ENCODE assay signal across 18 cellular contexts in the genomic region with DNA sequence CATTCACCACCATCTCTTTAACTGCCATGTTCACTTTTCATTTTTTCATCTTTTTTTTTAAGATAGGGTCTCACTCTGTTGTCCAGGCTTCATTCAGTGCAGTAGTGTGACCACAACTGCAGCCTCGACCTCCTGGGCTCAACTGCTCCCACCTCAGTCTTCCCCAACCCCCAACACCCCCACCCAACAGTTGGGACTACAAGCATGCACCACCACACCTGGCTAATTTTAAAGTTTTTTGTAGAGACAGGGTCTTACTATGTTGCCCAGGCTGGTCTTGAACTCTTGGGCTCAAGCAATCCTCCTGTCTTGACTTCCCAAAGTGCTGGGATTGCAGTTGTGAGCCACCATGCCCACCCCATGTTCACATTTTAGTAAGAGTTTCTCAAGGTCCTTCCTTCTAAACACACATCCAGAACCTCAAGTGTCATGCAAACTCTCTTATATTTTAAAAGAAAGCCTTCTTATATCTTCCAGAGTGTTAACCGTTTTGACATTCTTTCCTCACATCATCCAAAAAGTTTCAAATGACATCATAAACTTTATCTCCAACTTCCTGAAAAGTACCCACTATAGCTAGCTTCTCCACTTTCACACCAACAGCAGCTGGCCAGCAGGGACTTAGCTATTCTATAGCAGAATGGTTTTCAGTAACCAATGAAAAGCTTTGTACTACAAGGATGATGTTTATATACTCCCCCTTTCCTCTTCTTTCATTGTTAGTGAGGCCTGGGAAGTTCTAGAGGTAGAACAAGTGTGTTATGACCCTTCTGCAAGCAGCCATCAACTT. TPM values are rescaled to one million over a fixed set of nuclear protein-coding genes. Genes with fewer than 3 reads are reported as not detected.
DNase-seq lines count a peak whose midpoint lies in the region; ATAC-seq and TF ChIP-seq lines count a peak whose summit lies in the region.
"Had no signal": no experiment of that assay in that cellular context is flagged by ENCODE, and none has a peak within 500 bp of the region (broad histone marks: within the 10 kb centered on the region; RNA-seq: fewer than 3 reads in every experiment).

No MANE protein-coding gene starts in this region.

- H3K27me3 Mint-ChIP-seq in CD14-positive monocyte (ENCODE audit: low read depth in 3 of 3) (no peaks in the 10 kb centered on the region), GM23338 (ENCODE audit: insufficient read depth, low read depth, poor library complexity) (peaks cover 2% of the 10 kb centered on the region)

- TF ChIP-seq CTCF in CD14-positive monocyte (IDR thresholded peaks at IDR 0.05), result no peak
- no peak for TF ChIP-seq CTCF in GM23338 (conservative IDR thresholded peaks at IDR 0.05; ENCODE audit: low read depth in 2 of 2)
- no peak for TF ChIP-seq CTCF in PC-3 (conservative IDR thresholded peaks at IDR 0.05; ENCODE audit: low read depth, low read length)
- TF ChIP-seq CTCF in sigmoid colon (IDR thresholded peaks at IDR 0.05), result no peak

- H4K20me1 ChIP-seq in GM23338 (replicated peaks; ENCODE audit: insufficient read depth) (peaks cover 26% of the 10 kb centered on the region), PC-3 (ENCODE audit: low read length) (no peaks in the 10 kb centered on the region)

- CTCF ChIA-PET in PC-3 (lab: Charles Lee), result interaction anchor here (0.7 kb wide), 1 partner anchor 11 kb away, joined by 3 read pairs; no protein-coding TSS in a partner anchor

- 66 to 77% methylated on average over 2 of the region's 2 CpGs for WGBS in sigmoid colon, 2 donors

- H3K36me3 ChIP-seq in GM23338 (ENCODE audit: insufficient read depth) (no peaks in the 10 kb centered on the region), PC-3 (ENCODE audit: low read depth, low read length) (no peaks in the 10 kb centered on the region), sigmoid colon (no peaks in the 10 kb centered on the region)
- H3K36me3 ChIP-seq: cardiac muscle cell, ovary had no signal

- H3K27me3 ChIP-seq in GM23338 (ENCODE audit: insufficient read depth) (no peaks in the 10 kb centered on the region), PC-3 (ENCODE audit: low read length) (no peaks in the 10 kb centered on the region), sigmoid colon (no peaks in the 10 kb centered on the region)
- H3K27me3 ChIP-seq: cardiac muscle cell, ovary had no signal

- H3K27ac Mint-ChIP-seq in CD14-positive monocyte, result peak overlapping the region in 4 of 7 donors; percentile 31 to 68 (median 50)
- 0 out of 2 replicates have a peak overlapping the region, but pooled peaks have one; percentile 17 for H3K27ac Mint-ChIP-seq in GM23338
- H3K27ac Mint-ChIP-seq: activated CD8-positive, alpha-beta T cell treated with anti-CD3 and anti-CD28 coated beads, Interleukin-2, amount 10 ng/mL, durations not matched to agents 7 days and 5 days had no signal

- H3K79me2 ChIP-seq in GM23338 (replicated peaks; ENCODE audit: insufficient read depth), result peaks cover 100% of the 10 kb centered on the region
- H3K79me2 ChIP-seq in PC-3 (ENCODE audit: low read length), result peaks cover 5% of the 10 kb centered on the region; the same call in 1 of the 2 replicates

- no peak for TF ChIP-seq POLR2A in sigmoid colon (IDR thresholded peaks at IDR 0.05)

- TF ChIP-seq EP300 in sigmoid colon (IDR thresholded peaks at IDR 0.05), result no peak

- H3K4me3 ChIP-seq in GM23338 (no peak overlapping the region), PC-3 (ENCODE audit: low read length) (no peak overlapping the region), sigmoid colon (no peak overlapping the region)
- H3K4me3 ChIP-seq: cardiac muscle cell, ovary had no signal

- no peaks in the 10 kb centered on the region for H3K9me2 ChIP-seq in GM23338 (ENCODE audit: insufficient read depth)
- no peaks in the 10 kb centered on the region for H3K9me2 ChIP-seq in PC-3 (replicated peaks; ENCODE audit: low read length)

- H3K4me2 ChIP-seq in GM23338, result no peak overlapping the region
- no peak overlapping the region for H3K4me2 ChIP-seq in PC-3 (ENCODE audit: low read length)

- POLR2A ChIA-PET in PC-3 (lab: Charles Lee; ENCODE audit: unreplicated experiment), result no interaction called here

- H3F3A ChIP-seq in GM23338 (replicated peaks; ENCODE audit: low read depth) (peaks cover 19% of the 10 kb centered on the region), PC-3 (ENCODE audit: low read length, unreplicated experiment) (no peaks in the 10 kb centered on the region)

- peaks cover 6% of the 10 kb centered on the region for H3K4me1 Mint-ChIP-seq in CD14-positive monocyte
- H3K4me1 Mint-ChIP-seq in GM23338, result no peaks in the 10 kb centered on the region; the same call in 2 of the 3 replicates

- no peaks in the 10 kb centered on the region for H3K9me3 ChIP-seq in PC-3 (ENCODE audit: low read length)
- no peaks in the 10 kb centered on the region for H3K9me3 ChIP-seq in sigmoid colon
- H3K9me3 ChIP-seq: ovary had no signal

- H3K36me3 Mint-ChIP-seq in CD14-positive monocyte (peaks cover 10 to 13% of the 10 kb centered on the region in 2 donors), GM23338 (ENCODE audit: low read depth) (peaks cover 25% of the 10 kb centered on the region)

- intact Hi-C loops in CD14-positive monocyte (cut with micrococcal nuclease) (no loop called here), PC-3 (cut with micrococcal nuclease) (no loop called here), sigmoid colon (cut with DNase I) (loop anchor here (5.0 kb wide), 1 partner anchor 34 kb away; no protein-coding TSS in a partner anchor)

- DNase-seq in CD14-positive monocyte (ENCODE audit: low spot score) (no peak), GM23338 (ENCODE audit: low spot score) (peak; percentile 33), PC-3 (peak; percentile 5), fibroblast of peridontal ligament (ENCODE audit: extremely low read depth) (peak; percentile 6), sigmoid colon (no peak), NCI-H1105 (lab: John Stamatoyannopoulos, UW) (no peak)
- DNase-seq: activated CD8-positive, alpha-beta T cell treated with anti-CD3 and anti-CD28 coated beads, Interleukin-2, amount 10 ng/mL, durations not matched to agents 7 days and 5 days; activated naive CD4-positive, alpha-beta T cell treated with anti-CD3 and anti-CD28 coated beads, Interleukin-2, amount 50 U/mL, for 16 hours; hypothalamus; KG1; NCI-H2171; ovary; stimulated activated CD4-positive, alpha-beta T cell treated with anti-CD3 and anti-CD28 coated beads, Interleukin-12 subunit alpha, Interleukin-12 subunit beta, amount 100 ng/mL, for 4 hours; T-helper 9 cell had no signal

- BruUV-seq in PC-3 (replicated peaks; lab: Mats Ljungman, UMichigan), result no TSS peak

- H3K27ac ChIP-seq in GM23338 (ENCODE audit: low read depth) (no peak overlapping the region), PC-3 (ENCODE audit: low read length) (no peak overlapping the region), sigmoid colon (no peak overlapping the region)
- H3K27ac ChIP-seq: C4-2B, cardiac muscle cell, ovary had no signal

- H3K4me3 Mint-ChIP-seq in CD14-positive monocyte (no peak overlapping the region), GM23338 (no peak overlapping the region)
- H3K4me3 Mint-ChIP-seq: activated CD8-positive, alpha-beta T cell treated with anti-CD3 and anti-CD28 coated beads, Interleukin-2, amount 10 ng/mL, durations not matched to agents 7 days and 5 days had no signal

- ATAC-seq in GM23338 (peak; percentile 58), PC-3 (no peak), HG02885 (IDR thresholded peaks at IDR 0.05; ENCODE audit: poor library complexity, unreplicated experiment) (no peak), GM21526 (IDR thresholded peaks at IDR 0.05; ENCODE audit: low FRiP score, unreplicated experiment) (no peak)
- ATAC-seq: activated CD8-positive, alpha-beta T cell treated with anti-CD3 and anti-CD28 coated beads, Interleukin-2, amount 10 ng/mL, durations not matched to agents 7 days and 5 days had no signal

- no peak overlapping the region for H2AFZ ChIP-seq in GM23338
- no peak overlapping the region for H2AFZ ChIP-seq in PC-3 (ENCODE audit: low read length)

- H3K9ac ChIP-seq in PC-3 (ENCODE audit: low read length), result no peak overlapping the region

- H3K9me3 Mint-ChIP-seq in CD14-positive monocyte (no peaks in the 10 kb centered on the region), GM23338 (no peaks in the 10 kb centered on the region)

- no peaks in the 10 kb centered on the region for H3K4me1 ChIP-seq in GM23338 (ENCODE audit: insufficient read depth)
- no peaks in the 10 kb centered on the region for H3K4me1 ChIP-seq in PC-3 (ENCODE audit: insufficient read depth, low read length)
- H3K4me1 ChIP-seq in sigmoid colon, result no peaks in the 10 kb centered on the region

TF ChIP-seq in GM23338, 12 proteins besides CTCF, POLR2A, EP300 and RAD21 (continues in another document):
- TF ChIP-seq, protein P1, sequence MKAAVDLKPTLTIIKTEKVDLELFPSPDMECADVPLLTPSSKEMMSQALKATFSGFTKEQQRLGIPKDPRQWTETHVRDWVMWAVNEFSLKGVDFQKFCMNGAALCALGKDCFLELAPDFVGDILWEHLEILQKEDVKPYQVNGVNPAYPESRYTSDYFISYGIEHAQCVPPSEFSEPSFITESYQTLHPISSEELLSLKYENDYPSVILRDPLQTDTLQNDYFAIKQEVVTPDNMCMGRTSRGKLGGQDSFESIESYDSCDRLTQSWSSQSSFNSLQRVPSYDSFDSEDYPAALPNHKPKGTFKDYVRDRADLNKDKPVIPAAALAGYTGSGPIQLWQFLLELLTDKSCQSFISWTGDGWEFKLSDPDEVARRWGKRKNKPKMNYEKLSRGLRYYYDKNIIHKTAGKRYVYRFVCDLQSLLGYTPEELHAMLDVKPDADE (IDR thresholded peaks at IDR 0.05), result no peak

RNA-seq across cellular contexts. Expression of gene TRAF4, which starts 49.3 kb away (rescaled TPM):
- polyA plus RNA-seq in CD14-positive monocyte (1 to 10 TPM in 1 of 2 donors, under 1 TPM in 1; 0.33 to 1.0 TPM), GM23338 (2016; fragmentation: Nextera tagmentation; extraction: Ambion mirVana) (59.0 and 63.5 TPM in 2 replicates), sigmoid colon (10 to 100 TPM; 59.6 to 94.1 (median 72.1) TPM)
- 117 and 152 TPM in 2 replicates for total RNA-seq in GM23338 (2014; rRNA removed; shearing (Covaris generic))
- total RNA-seq in PC-3 (2014; rRNA removed) (81.5 and 104 TPM in 2 replicates), sigmoid colon (10 to 100 TPM in 1 of 4 donors, 1 to 10 TPM in 3; 3.9 to 11.6 (median 5.1) TPM)

RNA-seq across cellular contexts. Expression of gene FAM222B, which starts 49.5 kb away (rescaled TPM):
- polyA plus RNA-seq in CD14-positive monocyte (1 to 10 TPM; 1.5 to 1.9 TPM), GM23338 (2016; fragmentation: Nextera tagmentation; extraction: Ambion mirVana) (61.8 and 63.7 TPM in 2 replicates), sigmoid colon (10 to 100 TPM; 15.3 to 16.2 (median 15.6) TPM)
- total RNA-seq in GM23338 (2014; rRNA removed; shearing (Covaris generic)), result 78.5 and 87.3 TPM in 2 replicates
- total RNA-seq in PC-3 (2014; rRNA removed) (4.8 and 6.5 TPM in 2 replicates), sigmoid colon (10 to 100 TPM in 1 of 4 donors, 1 to 10 TPM in 3; 5.0 to 11.9 (median 7.2) TPM)

Comparison
In these comparisons a context has a peak if more than half of its experiments do, and no peak if none do; other contexts are left out.
1. DNase-seq: peak in GM23338 (single experiment), PC-3 (single experiment) and fibroblast of peridontal ligament (single experiment); none in CD14-positive monocyte (single experiment), sigmoid colon (single experiment) and NCI-H1105 (single experiment).